In the genomic region with DNA sequence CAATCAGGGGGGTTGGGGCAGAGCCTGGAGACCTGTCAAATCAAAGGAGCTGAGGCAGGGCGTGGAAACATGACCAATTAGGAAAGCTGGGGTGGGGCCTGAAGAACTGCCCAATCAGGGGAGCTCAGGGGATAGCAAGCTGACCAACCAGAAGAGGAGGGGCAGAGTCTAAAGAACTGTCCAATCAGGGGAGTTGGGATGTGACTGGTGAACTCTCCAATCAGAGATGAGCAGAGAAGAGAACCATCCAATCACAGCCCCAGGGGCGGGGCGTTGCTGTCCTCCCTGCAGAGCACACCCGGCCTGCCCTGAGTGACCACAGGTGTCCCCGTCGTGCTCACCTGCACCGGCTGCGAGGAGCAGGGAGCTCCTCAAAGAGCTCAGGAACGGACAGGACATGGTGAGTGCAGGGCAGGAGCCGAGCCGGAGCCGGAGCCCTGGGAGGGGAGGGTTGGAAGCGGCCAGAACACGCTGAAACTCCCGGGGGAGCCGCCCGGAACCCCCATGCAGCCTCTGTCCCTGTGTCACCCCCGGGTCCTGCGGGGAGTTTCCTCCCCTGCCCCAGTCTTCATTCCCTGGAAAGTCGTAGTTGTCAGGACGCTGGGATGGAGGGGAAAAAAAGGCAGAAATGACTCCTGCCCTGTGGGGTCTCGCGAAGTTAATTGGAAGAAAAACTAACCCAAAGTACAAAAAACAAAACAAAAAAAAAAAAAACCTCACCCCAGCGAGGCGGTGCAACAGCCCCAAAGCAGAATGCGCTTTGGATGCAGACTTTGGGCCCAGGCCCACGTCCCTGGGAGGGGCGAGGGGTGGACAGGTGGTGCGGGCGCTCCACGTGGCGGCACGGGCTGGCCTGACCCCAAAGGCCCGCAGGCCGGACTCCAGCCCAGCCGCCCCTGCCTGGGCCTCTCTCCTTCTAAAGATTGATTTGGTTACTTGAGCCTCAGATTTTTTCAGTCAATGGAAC, we compare ENCODE assay signal across 10 cellular contexts. TPM values are rescaled to one million over a fixed set of nuclear protein-coding genes. Genes with fewer than 3 reads are reported as not detected.
DNase-seq lines count a peak whose midpoint lies in the region; ATAC-seq and TF ChIP-seq lines count a peak whose summit lies in the region.
"Had no signal": no experiment of that assay in that cellular context is flagged by ENCODE, and none has a peak within 500 bp of the region (broad histone marks: within the 10 kb centered on the region; RNA-seq: fewer than 3 reads in every experiment).

TSS of gene ZNF556 (plus strand) at position 311 of the 967 bp plus-strand sequence. CDS start at position 398, 87 bp downstream.

- H3K4me1 ChIP-seq in breast epithelium (no peaks in the 10 kb centered on the region), skeletal muscle satellite cell (ENCODE audit: control insufficient read depth, insufficient read depth, low read length) (peaks cover 4% of the 10 kb centered on the region)
- H3K4me1 ChIP-seq: spleen had no signal

- H3K4me2 ChIP-seq in skeletal muscle satellite cell (ENCODE audit: low read length): peak within 1 kb of the TSS; percentile 89

- H3K4me3 Mint-ChIP-seq in activated naive CD4-positive, alpha-beta T cell treated with anti-CD3 and anti-CD28 coated beads for 36 hours: no peak within 1 kb of the TSS
- no peak within 1 kb of the TSS for H3K4me3 Mint-ChIP-seq in CD14-positive monocyte

- intact Hi-C loops in activated naive CD4-positive, alpha-beta T cell treated with anti-CD3 and anti-CD28 coated beads for 36 hours (cut with micrococcal nuclease): no loop called here
- intact Hi-C loops in breast epithelium (cut with DNase I; ENCODE audit: low total_unique reads) (no loop called here), CD14-positive monocyte (cut with micrococcal nuclease) (loop anchor here in 1 of 2 donors (5.0 kb wide), 1 partner anchor 55 kb away; no protein-coding TSS in a partner anchor)

- TF ChIP-seq CTCF in breast epithelium (IDR thresholded peaks at IDR 0.05) (no peak), CD14-positive monocyte (IDR thresholded peaks at IDR 0.05) (no peak)

- no peak for TF ChIP-seq POLR2A in breast epithelium (IDR thresholded peaks at IDR 0.05)

- no peak within 1 kb of the TSS for H3K27ac ChIP-seq in breast epithelium
- H3K27ac ChIP-seq: spleen had no signal

- ATAC-seq in activated naive CD4-positive, alpha-beta T cell treated with anti-CD3 and anti-CD28 coated beads, Interleukin-2, amount 50 U/mL, for 72 hours: peak; percentile 32 to 94
- no peak for ATAC-seq in GM18517 (IDR thresholded peaks at IDR 0.05; ENCODE audit: unreplicated experiment)

- H3K27ac Mint-ChIP-seq in activated naive CD4-positive, alpha-beta T cell treated with anti-CD3 and anti-CD28 coated beads, Interleukin-2, amount 50 U/mL, for 72 hours: peak within 1 kb of the TSS in 1 of 2 donors; percentile 43
- H3K27ac Mint-ChIP-seq in activated naive CD4-positive, alpha-beta T cell treated with anti-CD3 and anti-CD28 coated beads for 36 hours: no peak within 1 kb of the TSS
- H3K27ac Mint-ChIP-seq in CD14-positive monocyte: no peak within 1 kb of the TSS

- no peaks in the 10 kb centered on the region for H3K27me3 Mint-ChIP-seq in activated naive CD4-positive, alpha-beta T cell treated with anti-CD3 and anti-CD28 coated beads for 36 hours (ENCODE audit: low read depth)
- peaks cover 0 to 1% (median 0%) of the 10 kb centered on the region in 3 donors for H3K27me3 Mint-ChIP-seq in CD14-positive monocyte (ENCODE audit: low read depth in 3 of 3)

- no peaks in the 10 kb centered on the region for H3K4me1 Mint-ChIP-seq in activated naive CD4-positive, alpha-beta T cell treated with anti-CD3 and anti-CD28 coated beads for 36 hours (ENCODE audit: low read depth)
- H3K4me1 Mint-ChIP-seq in CD14-positive monocyte: no peaks in the 10 kb centered on the region

- no peaks in the 10 kb centered on the region for H3K36me3 ChIP-seq in breast epithelium
- peaks cover 3% of the 10 kb centered on the region for H3K36me3 ChIP-seq in skeletal muscle satellite cell (ENCODE audit: insufficient read depth, low read length)
- H3K36me3 ChIP-seq: spleen had no signal

- H3K4me3 ChIP-seq in breast epithelium: peak within 1 kb of the TSS in 2 of 3 donors; percentile 25 to 37
- peak within 1 kb of the TSS; percentile 93 for H3K4me3 ChIP-seq in skeletal muscle satellite cell (ENCODE audit: low read length)

- no peaks in the 10 kb centered on the region for H3K36me3 Mint-ChIP-seq in activated naive CD4-positive, alpha-beta T cell treated with anti-CD3 and anti-CD28 coated beads, Interleukin-2, amount 50 U/mL, for 72 hours
- no peaks in the 10 kb centered on the region for H3K36me3 Mint-ChIP-seq in activated naive CD4-positive, alpha-beta T cell treated with anti-CD3 and anti-CD28 coated beads for 36 hours (ENCODE audit: low read depth)
- H3K36me3 Mint-ChIP-seq in CD14-positive monocyte: no peaks in the 10 kb centered on the region

- H3K9me3 Mint-ChIP-seq in activated naive CD4-positive, alpha-beta T cell treated with anti-CD3 and anti-CD28 coated beads, Interleukin-2, amount 50 U/mL, for 72 hours: peaks cover 0 to 13% of the 10 kb centered on the region in 2 donors
- H3K9me3 Mint-ChIP-seq in activated naive CD4-positive, alpha-beta T cell treated with anti-CD3 and anti-CD28 coated beads for 36 hours: no peaks in the 10 kb centered on the region
- peaks cover 13 to 49% (median 25%) of the 10 kb centered on the region in 7 donors for H3K9me3 Mint-ChIP-seq in CD14-positive monocyte

- DNase-seq in activated naive CD4-positive, alpha-beta T cell treated with anti-CD3 and anti-CD28 coated beads, Interleukin-2, amount 50 U/mL, for 72 hours (ENCODE audit: low spot score in 2 of 2): peak in 1 of 2 donors; percentile 62
- no peak for DNase-seq in activated naive CD4-positive, alpha-beta T cell treated with anti-CD3 and anti-CD28 coated beads for 36 hours
- DNase-seq in NCI-H2227 (lab: John Stamatoyannopoulos, UW; ENCODE audit: unreplicated experiment) (peak; percentile 67), breast epithelium (ENCODE audit: low spot score in 2 of 2) (no peak), CD14-positive monocyte (ENCODE audit: low spot score) (no peak), CD1c-positive myeloid dendritic cell (ENCODE audit: extremely low spot score) (no peak)
- DNase-seq: activated naive CD4-positive, alpha-beta T cell treated with anti-CD3 and anti-CD28 coated beads, Interleukin-2, amount 50 U/mL, for 16 hours; spleen had no signal

- CTCF ChIA-PET in activated naive CD4-positive, alpha-beta T cell treated with anti-CD3 and anti-CD28 coated beads for 36 hours (lab: Charles Lee): interaction anchor here (0.5 to 0.7 kb wide), 2 partner anchors 29 to 219 kb away, joined by 3 to 4 read pairs; no protein-coding TSS in a partner anchor

- no peaks in the 10 kb centered on the region for H3K27me3 ChIP-seq in breast epithelium
- no peaks in the 10 kb centered on the region for H3K27me3 ChIP-seq in skeletal muscle satellite cell (ENCODE audit: control insufficient read depth, insufficient read depth, low read length)
- H3K27me3 ChIP-seq: spleen had no signal

- H3K9ac ChIP-seq in skeletal muscle satellite cell (ENCODE audit: low read depth, low read length): peak within 1 kb of the TSS; percentile 74

- H3K9me3 ChIP-seq in breast epithelium (no peaks in the 10 kb centered on the region), skeletal muscle satellite cell (replicated peaks; ENCODE audit: low read length) (no peaks in the 10 kb centered on the region)
- H3K9me3 ChIP-seq: spleen had no signal

RNA-seq across cellular contexts. Expression of gene ZNF556, which starts in this region (rescaled TPM):
- total RNA-seq in activated naive CD4-positive, alpha-beta T cell treated with anti-CD3 and anti-CD28 coated beads, Interleukin-2, amount 50 U/mL, for 72 hours: under 1 TPM in 1 of 2 donors, not detected in 1; 0.30 TPM
- not detected for total RNA-seq in activated naive CD4-positive, alpha-beta T cell treated with anti-CD3 and anti-CD28 coated beads for 36 hours
- total RNA-seq in breast epithelium: under 1 TPM in 2 of 3 donors, not detected in 1; 0.15 to 0.33 TPM
- total RNA-seq in skeletal muscle satellite cell (2012; rRNA removed): 0.76 and 2.4 TPM in 2 replicates
- polyA plus RNA-seq in CD14-positive monocyte: not detected

Comparison
In these comparisons a context has a peak if more than half of its experiments do, and no peak if none do; other contexts are left out.
1. Peak in ATAC-seq in activated naive CD4-positive, alpha-beta T cell treated with anti-CD3 and anti-CD28 coated beads, Interleukin-2, amount 50 U/mL, for 72 hours; RNA of the gene not detected or under 1 TPM.